ENCODE assay signal across 8 cellular contexts in genomic region chr7:106285051-106285800, GRCh38. TPM values are rescaled to one million over a fixed set of nuclear protein-coding genes. Genes with fewer than 3 reads are reported as not detected.
DNase-seq lines count a peak whose midpoint lies in the region; ATAC-seq and TF ChIP-seq lines count a peak whose summit lies in the region.

No MANE protein-coding gene starts in this region.

- peak; percentile 80 for TF ChIP-seq POLR2A in IMR-90 (IDR thresholded peaks at IDR 0.05; ENCODE audit: low read depth, low read length)

- WGBS in IMR-90 (ENCODE audit: extremely low coverage in 2 of 2, insufficient read length in 1 of 2), 2 experiments = 0% methylated on average over 18 of the region's 68 CpGs; no CpG with 5 or more reads in 1 of the 2 experiments

- H4K20me1 ChIP-seq in IMR-90 (ENCODE audit: insufficient read depth, low read length) (peaks cover 9% of the 10 kb centered on the region; the same call in 1 of the 2 replicates), OCI-LY7 (ENCODE audit: insufficient read depth, low read length) (peaks cover 32% of the 10 kb centered on the region; the same call in 1 of the 2 replicates)

- peak overlapping the region; percentile 97 for H3K27ac ChIP-seq in IMR-90 (ENCODE audit: insufficient read depth, low read length)
- peak overlapping the region; percentile 61 for H3K27ac ChIP-seq in OCI-LY7 (ENCODE audit: low read depth, low read length, poor library complexity, severe bottlenecking)

- H3K4me1 ChIP-seq in IMR-90 (ENCODE audit: control insufficient read depth, insufficient read depth, low read length) (peaks cover 2% of the 10 kb centered on the region; the same call in 1 of the 2 replicates), OCI-LY7 (ENCODE audit: insufficient read depth, low read length, poor library complexity, severe bottlenecking) (peaks cover 23% of the 10 kb centered on the region)

- peak overlapping the region; percentile 70 for H3K4me2 ChIP-seq in IMR-90 (ENCODE audit: low read depth, low read length)
- peak overlapping the region; percentile 99 for H3K4me2 ChIP-seq in OCI-LY7 (ENCODE audit: low read length)

- H3K4me3 ChIP-seq in IMR-90 (ENCODE audit: insufficient read depth, low read depth, low read length) = peak overlapping the region; percentile 96
- peak overlapping the region; percentile 90 for H3K4me3 ChIP-seq in OCI-LY7 (ENCODE audit: low read depth, low read length, poor library complexity, severe bottlenecking)
- H3K4me3 ChIP-seq in epithelial cell of proximal tubule (ENCODE audit: low read depth, low read length) = peak overlapping the region; percentile 92

- H2BK5ac ChIP-seq in IMR-90 (ENCODE audit: low read depth, low read length, poor library complexity, severe bottlenecking) = peak overlapping the region; percentile 62

- peak overlapping the region; percentile 78 for H2AK9ac ChIP-seq in IMR-90 (replicated peaks; ENCODE audit: low read depth, low read length, poor library complexity)

- H3K36me3 ChIP-seq in IMR-90 (ENCODE audit: control insufficient read depth, insufficient read depth, low read length) (no peaks in the 10 kb centered on the region), OCI-LY7 (ENCODE audit: insufficient read depth, low read length) (peaks cover 3% of the 10 kb centered on the region; the same call in 1 of the 2 replicates)

- peak overlapping the region; percentile 85 for H2BK120ac ChIP-seq in IMR-90 (ENCODE audit: low read depth, low read length)

- ATAC-seq in GM21529 (IDR thresholded peaks at IDR 0.05; ENCODE audit: unreplicated experiment) (peak; percentile 81), IMR-90 (ENCODE audit: low read depth) (peak; percentile 96)

- H3K18ac ChIP-seq in IMR-90 (ENCODE audit: low read depth, low read length) = peak overlapping the region; percentile 45

- peak overlapping the region; percentile 89 for H3K4ac ChIP-seq in IMR-90 (ENCODE audit: low read depth, low read length)

- H3K9me1 ChIP-seq in IMR-90 (ENCODE audit: insufficient read depth, low read length) = no peaks in the 10 kb centered on the region

- TF ChIP-seq CTCF in IMR-90 (conservative IDR thresholded peaks at IDR 0.05; ENCODE audit: low read depth, low read length) = no peak
- TF ChIP-seq CTCF in OCI-LY7 (conservative IDR thresholded peaks at IDR 0.05; ENCODE audit: low read length) = no peak
- no peak for TF ChIP-seq CTCF in epithelial cell of proximal tubule (conservative IDR thresholded peaks at IDR 0.05; ENCODE audit: low read depth, low read length)

- no peaks in the 10 kb centered on the region for H3K9me2 ChIP-seq in OCI-LY7 (ENCODE audit: insufficient read depth, low read length)

- in situ Hi-C loops in IMR-90 (cut with MboI; ENCODE audit: low sequenced_read_pairs) = no loop called here

- CTCF ChIA-PET in IMR-90 (lab: Yijun Ruan, JAX) = interaction anchor here (0.7 to 1.1 kb wide), 2 partner anchors 34 to 49 kb away, joined by 3 read pairs; no protein-coding TSS in a partner anchor
- CTCF ChIA-PET in OCI-LY7 (lab: Charles Lee; ENCODE audit: unreplicated experiment) = interaction anchor here (0.6 to 1.2 kb wide), 3 partner anchors 20 to 120 kb away, joined by 6 to 8 read pairs (median 6); no protein-coding TSS in a partner anchor

- peak overlapping the region; percentile 86 for H2BK15ac ChIP-seq in IMR-90 (ENCODE audit: low read depth, low read length)

- DNase-seq in DMS114 treated with DMSO at 0.1 percent for 48 hours (lab: John Stamatoyannopoulos, UW; ENCODE audit: unreplicated experiment) (peak; percentile 80), IMR-90 (peak; percentile 97), OCI-LY7 (ENCODE audit: low spot score) (peak; percentile 95), activated T-cell treated with anti-CD3 and anti-CD28 coated beads for 48 hours (ENCODE audit: low read depth) (peak; percentile 100), epithelial cell of proximal tubule (ENCODE audit: low read depth) (peak; percentile 75), mucosa of gallbladder (ENCODE audit: low spot score) (peak; percentile 98)
- peak; percentile 100 for DNase-seq in stimulated activated CD8-positive, alpha-beta memory T cell treated with anti-CD3 and anti-CD28 coated beads, Interleukin-4, amount 100 ng/mL, for 24 hours (ENCODE audit: low read depth)

- intact Hi-C loops in IMR-90 (cut with micrococcal nuclease) (loop anchor here (1.0 to 5.0 kb wide), 7 partner anchors 62 to 451 kb away; partner anchors contain the start of gene CCDC71L), OCI-LY7 (cut with micrococcal nuclease; ENCODE audit: unreplicated experiment) (loop anchor here (1.0 to 10.0 kb wide), 5 partner anchors 107 to 880 kb away; partner anchors contain the start of genes CCDC71L, HBP1 and RINT1)

- no peak for TF ChIP-seq RAD21 in IMR-90 (IDR thresholded peaks at IDR 0.05; ENCODE audit: low read length)

- H3K27me3 ChIP-seq in IMR-90 (ENCODE audit: control insufficient read depth, insufficient read depth, low read length) = no peaks in the 10 kb centered on the region

- H3K56ac ChIP-seq in IMR-90 (ENCODE audit: extremely low read depth, insufficient read depth, low read length) = peak overlapping the region; percentile 89

- peak overlapping the region; percentile 94 for H4K91ac ChIP-seq in IMR-90 (ENCODE audit: insufficient read depth, low read depth, low read length)

- peak overlapping the region; percentile 53 for H4K5ac ChIP-seq in IMR-90 (ENCODE audit: low read depth, low read length)

- peaks cover 37% of the 10 kb centered on the region for H3K79me2 ChIP-seq in OCI-LY7 (ENCODE audit: insufficient read depth, low read depth, low read length)

- BruUV-seq in IMR-90 (replicated peaks; lab: Mats Ljungman, UMichigan) = no TSS peak
- no TSS peak for BruUV-seq in OCI-LY7 (replicated peaks; lab: Mats Ljungman, UMichigan)

- peak overlapping the region; percentile 95 for H3K23ac ChIP-seq in IMR-90 (ENCODE audit: low read depth, low read length)

- H2AK5ac ChIP-seq in IMR-90 (ENCODE audit: low read depth, low read length) = peak overlapping the region; percentile 81

- peak overlapping the region; percentile 30; the same call in 1 of the 2 replicates for H2BK20ac ChIP-seq in IMR-90 (ENCODE audit: low read depth, low read length)

- dilution Hi-C loops in IMR-90 (cut with HindIII; ENCODE audit: low sequenced_read_pairs, unreplicated experiment) = no loop called here

- peak overlapping the region; percentile 88 for H3K14ac ChIP-seq in IMR-90 (replicated peaks; ENCODE audit: low read depth, low read length)

- H3K9ac ChIP-seq in IMR-90 (ENCODE audit: low read depth, low read length) = peak overlapping the region; percentile 77

- peak overlapping the region; percentile 90 for H2AFZ ChIP-seq in IMR-90 (replicated peaks; ENCODE audit: low read length, poor library complexity)
- H2AFZ ChIP-seq in OCI-LY7 (ENCODE audit: low read length) = peak overlapping the region; percentile 97

- H3K79me1 ChIP-seq in IMR-90 (ENCODE audit: low read depth in 1 of 2, low read length in 2 of 2) = peaks cover 9 to 25% of the 10 kb centered on the region in 2 experiments

- POLR2A ChIA-PET in IMR-90 (lab: Charles Lee; ENCODE audit: unreplicated experiment) = interaction anchor here (0.6 to 0.9 kb wide), 2 partner anchors 62 to 482 kb away, joined by 5 read pairs; no protein-coding TSS in a partner anchor
- POLR2A ChIA-PET in OCI-LY7 (lab: Charles Lee) = interaction anchor here (0.6 to 2.1 kb wide), 23 partner anchors 12 to 563 kb away, joined by 3 to 8 read pairs (median 4); no protein-coding TSS in a partner anchor

- peak overlapping the region; percentile 88 to 95 for H4K8ac ChIP-seq in IMR-90 (ENCODE audit: low read depth in 2 of 2, low read length in 2 of 2)

- H3K9me3 ChIP-seq in IMR-90 (ENCODE audit: control insufficient read depth, insufficient read depth, low read length) = no peaks in the 10 kb centered on the region
- H3K9me3 ChIP-seq in OCI-LY7 (ENCODE audit: low read length) = no peaks in the 10 kb centered on the region

TF ChIP-seq in IMR-90, 13 proteins besides CTCF, POLR2A, EP300 and RAD21 (continues in another document):
- TF ChIP-seq RCOR1 (IDR thresholded peaks at IDR 0.05; ENCODE audit: insufficient replicate concordance, low read length) (no peak), CHD1 (IDR thresholded peaks at IDR 0.05; ENCODE audit: low read depth, low read length) (no peak; the same call in 1 of the 2 replicates), MXI1 (IDR thresholded peaks at IDR 0.05; ENCODE audit: borderline replicate concordance, low read depth, low read length) (peak; percentile 81), BHLHE40 (IDR thresholded peaks at IDR 0.05; ENCODE audit: low read depth, low read length) (peak; percentile 94), CEBPB (IDR thresholded peaks at IDR 0.05; ENCODE audit: low read depth, low read length) (no peak), MAZ (IDR thresholded peaks at IDR 0.05; ENCODE audit: borderline replicate concordance, low read depth, low read length) (peak; percentile 98), SMC3 (IDR thresholded peaks at IDR 0.05; ENCODE audit: low read depth, low read length) (no peak), RFX5 (IDR thresholded peaks at IDR 0.05; ENCODE audit: low read depth, low read length) (no peak), NFE2L2 (IDR thresholded peaks at IDR 0.05; ENCODE audit: low read depth, low read length) (no peak)
- TF ChIP-seq, protein P1, sequence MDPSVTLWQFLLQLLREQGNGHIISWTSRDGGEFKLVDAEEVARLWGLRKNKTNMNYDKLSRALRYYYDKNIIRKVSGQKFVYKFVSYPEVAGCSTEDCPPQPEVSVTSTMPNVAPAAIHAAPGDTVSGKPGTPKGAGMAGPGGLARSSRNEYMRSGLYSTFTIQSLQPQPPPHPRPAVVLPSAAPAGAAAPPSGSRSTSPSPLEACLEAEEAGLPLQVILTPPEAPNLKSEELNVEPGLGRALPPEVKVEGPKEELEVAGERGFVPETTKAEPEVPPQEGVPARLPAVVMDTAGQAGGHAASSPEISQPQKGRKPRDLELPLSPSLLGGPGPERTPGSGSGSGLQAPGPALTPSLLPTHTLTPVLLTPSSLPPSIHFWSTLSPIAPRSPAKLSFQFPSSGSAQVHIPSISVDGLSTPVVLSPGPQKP (IDR thresholded peaks at IDR 0.05; ENCODE audit: borderline replicate concordance, low read depth, low read length) = no peak
- TF ChIP-seq, protein P2, sequence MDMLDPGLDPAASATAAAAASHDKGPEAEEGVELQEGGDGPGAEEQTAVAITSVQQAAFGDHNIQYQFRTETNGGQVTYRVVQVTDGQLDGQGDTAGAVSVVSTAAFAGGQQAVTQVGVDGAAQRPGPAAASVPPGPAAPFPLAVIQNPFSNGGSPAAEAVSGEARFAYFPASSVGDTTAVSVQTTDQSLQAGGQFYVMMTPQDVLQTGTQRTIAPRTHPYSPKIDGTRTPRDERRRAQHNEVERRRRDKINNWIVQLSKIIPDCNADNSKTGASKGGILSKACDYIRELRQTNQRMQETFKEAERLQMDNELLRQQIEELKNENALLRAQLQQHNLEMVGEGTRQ (IDR thresholded peaks at IDR 0.05; ENCODE audit: low read depth, low read length) = peak; percentile 78

RNA-seq across cellular contexts. Expression of gene NAMPT, which starts 0.4 kb away (rescaled TPM):
- total RNA-seq in IMR-90 (2012; rRNA removed) = 31.7 and 45.3 TPM in 2 replicates
- polyA plus RNA-seq in IMR-90 (2012; rRNA removed) = 10.4 and 13.3 TPM in 2 replicates
- 1.8 and 18.5 TPM in 2 replicates for polyA plus RNA-seq in IMR-90 (2012; cell fraction: cytosol; rRNA removed)
- polyA plus RNA-seq in IMR-90 (2012; cell fraction: nucleus; rRNA removed; ENCODE audit: low replicate concordance) = 1.7 and 34.1 TPM in 2 replicates
- total RNA-seq in OCI-LY7 (2014; rRNA removed; shearing (Covaris generic)) = 19.3 and 20.7 TPM in 2 replicates
- total RNA-seq in OCI-LY7 (2022) = 80.2 and 82.2 TPM in 2 replicates
- total RNA-seq in epithelial cell of proximal tubule = 81.0 and 89.7 TPM in 2 replicates
- 52.7 TPM for total RNA-seq in mucosa of gallbladder

Comparison
In these comparisons a context has a peak if more than half of its experiments do, and no peak if none do; other contexts are left out.
1. Peak in every context shown above with its lines: DNase-seq, ATAC-seq, H3K4me3 ChIP-seq and H3K27ac ChIP-seq.